Comparison of ENCODE assay signal across 24 cellular contexts in the genomic region with DNA sequence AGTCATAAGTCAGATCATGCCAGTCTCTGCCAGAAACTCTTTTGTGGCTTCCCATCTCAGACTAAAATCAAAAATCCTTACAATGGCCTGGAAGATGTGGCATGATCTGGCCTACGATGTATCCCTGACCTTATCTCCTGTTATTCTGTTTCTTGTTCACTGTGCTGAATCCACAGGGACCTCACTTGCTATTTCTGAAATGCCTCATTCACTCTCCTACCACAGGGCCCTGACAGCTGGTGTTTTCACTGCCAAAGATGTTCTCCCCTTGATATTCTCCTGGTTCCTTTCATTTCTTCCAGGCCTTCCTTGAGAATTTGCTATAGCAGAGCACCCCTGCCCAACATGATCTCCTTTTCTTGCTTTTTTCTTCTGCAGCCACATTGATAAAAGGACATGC. TPM values are rescaled to one million over a fixed set of nuclear protein-coding genes. Genes with fewer than 3 reads are reported as not detected.
"Had no signal": no experiment of that assay in that cellular context is flagged by ENCODE, and none has a peak within 500 bp of the region (broad histone marks: within the 10 kb centered on the region; RNA-seq: fewer than 3 reads in every experiment).

No MANE protein-coding gene starts in this region.

- H3K9me3 ChIP-seq: body of pancreas, lower lobe of right lung, mucosa of descending colon, right lobe of liver, upper lobe of right lung had no signal

- H3K27ac Mint-ChIP-seq: activated naive CD4-positive, alpha-beta T cell treated with anti-CD3 and anti-CD28 coated beads, Interleukin-2, amount 10 ng/mL, durations not matched to agents 7 days and 5 days; activated T-cell treated with anti-CD3 and anti-CD28 coated beads, Interleukin-2, amount 50 U/mL, for 72 hours had no signal

- H2AFZ ChIP-seq: hepatocyte had no signal

- H3K27me3 ChIP-seq: body of pancreas, foreskin keratinocyte, hepatocyte, right lobe of liver, upper lobe of right lung had no signal

- H3K36me3 ChIP-seq: right lobe of liver had no signal

- DNase-seq: activated CD4-positive, alpha-beta T cell treated with anti-CD3 and anti-CD28 coated beads for 4 hours; activated CD4-positive, alpha-beta T cell treated with anti-CD3 and anti-CD28 coated beads, Interleukin-2, amount 50 U/mL, for 48 hours; activated CD4-positive, CD25-positive, alpha-beta regulatory T cell; activated effector memory CD4-positive, alpha-beta T cell treated with anti-CD3 and anti-CD28 coated beads, Interleukin-2, amount 50 U/mL, for 16 hours; activated naive CD4-positive, alpha-beta T cell treated with anti-CD3 and anti-CD28 coated beads, Interleukin-2, amount 10 ng/mL, durations not matched to agents 7 days and 5 days; activated T-cell treated with anti-CD3 and anti-CD28 coated beads, Interleukin-2, amount 50 U/mL, for 72 hours; body of pancreas; caudate nucleus; dermis blood vessel endothelial cell; effector CD8-positive, alpha-beta T cell; foreskin keratinocyte; immature natural killer cell; lower lobe of right lung; mucosa of descending colon; naive thymus-derived CD4-positive, alpha-beta T cell; right lobe of liver; small intestine; stimulated activated CD4-positive, alpha-beta T cell treated with anti-CD3 and anti-CD28 coated beads, Interleukin-15, amount 100 ng/mL, for 24 hours; stimulated activated naive CD4-positive, alpha-beta T cell; T1000; upper lobe of right lung had no signal

- H3K36me3 Mint-ChIP-seq: immature natural killer cell had no signal

- H3K4me3 ChIP-seq: body of pancreas, hepatocyte, lower lobe of right lung, mucosa of descending colon, right lobe of liver, upper lobe of right lung had no signal

- H3K27ac ChIP-seq: foreskin keratinocyte, lower lobe of right lung, right lobe of liver, upper lobe of right lung had no signal

- H3K4me3 Mint-ChIP-seq: activated naive CD4-positive, alpha-beta T cell treated with anti-CD3 and anti-CD28 coated beads, Interleukin-2, amount 10 ng/mL, durations not matched to agents 7 days and 5 days; activated T-cell treated with anti-CD3 and anti-CD28 coated beads, Interleukin-2, amount 50 U/mL, for 72 hours; immature natural killer cell had no signal

- H3K9me3 Mint-ChIP-seq: activated T-cell treated with anti-CD3 and anti-CD28 coated beads, Interleukin-2, amount 50 U/mL, for 72 hours; immature natural killer cell had no signal

RNA-seq across cellular contexts. Expression of a gene that starts 1.7 kb away (rescaled TPM):
- total RNA-seq: activated CD8-positive, alpha-beta memory T cell treated with anti-CD3 and anti-CD28 coated beads for 36 hours; T-helper 1 cell treated with Interleukin-12 subunit alpha and Interleukin-12 subunit beta and Interleukin-4 antibody, amounts not matched to agents 30 ng/mL and 1 ng/mL, for 36 hours had no signal
- polyA plus RNA-seq: immature natural killer cell; naive thymus-derived CD4-positive, alpha-beta T cell had no signal
